8 cellular contexts compared by ENCODE assay signal in the genomic region with DNA sequence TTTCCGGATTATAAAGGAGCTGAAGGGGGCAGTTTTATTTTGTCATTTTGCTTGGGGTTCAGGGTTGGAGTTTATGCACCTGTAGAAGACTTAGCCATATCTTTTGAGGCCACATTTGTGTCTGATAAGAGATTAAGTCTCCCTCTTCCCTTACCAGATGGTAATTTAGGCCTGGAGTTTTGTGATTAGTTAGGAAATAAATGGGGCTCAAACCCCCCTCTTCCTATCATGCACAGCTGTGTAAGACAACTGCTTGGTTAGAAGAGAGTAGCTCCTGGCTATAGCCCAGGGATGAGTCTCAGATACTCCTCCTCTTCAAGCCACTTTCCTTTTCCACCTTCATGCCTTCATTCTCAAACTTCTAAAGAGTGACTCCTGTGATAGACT. TPM values are rescaled to one million over a fixed set of nuclear protein-coding genes. Genes with fewer than 3 reads are reported as not detected.
DNase-seq lines count a peak whose midpoint lies in the region; ATAC-seq and TF ChIP-seq lines count a peak whose summit lies in the region.

No MANE protein-coding gene starts in this region.

- H3K27ac Mint-ChIP-seq in nephron progenitor cell, result no peak overlapping the region

- H3K4me1 ChIP-seq in effector memory CD4-positive, alpha-beta T cell (ENCODE audit: control insufficient read depth, insufficient read depth, low read length, poor library complexity, severe bottlenecking), result peaks cover 6% of the 10 kb centered on the region

- peaks cover 25% of the 10 kb centered on the region for H3K4me1 Mint-ChIP-seq in nephron progenitor cell

- TF ChIP-seq CTCF in C4-2B (conservative IDR thresholded peaks at IDR 0.05) (no peak), nephron progenitor cell (IDR thresholded peaks at IDR 0.05) (no peak)

- H3K4me3 Mint-ChIP-seq in nephron progenitor cell, result peak overlapping the region; percentile 80

- no peaks in the 10 kb centered on the region for H3K27me3 ChIP-seq in MG63
- H3K27me3 ChIP-seq in effector memory CD4-positive, alpha-beta T cell (replicated peaks; ENCODE audit: control insufficient read depth, insufficient read depth, low read length, poor library complexity, severe bottlenecking), result no peaks in the 10 kb centered on the region

- H3K27me3 Mint-ChIP-seq in nephron progenitor cell (ENCODE audit: low read depth, poor library complexity), result peaks cover 34% of the 10 kb centered on the region

- ATAC-seq in HG02610 (IDR thresholded peaks at IDR 0.05; ENCODE audit: unreplicated experiment) (no peak), GM18502 (IDR thresholded peaks at IDR 0.05; ENCODE audit: poor library complexity, unreplicated experiment) (no peak), GM21717 (IDR thresholded peaks at IDR 0.05; ENCODE audit: unreplicated experiment) (no peak)

- peak overlapping the region; percentile 92 for H3K27ac ChIP-seq in C4-2B
- H3K27ac ChIP-seq in effector memory CD4-positive, alpha-beta T cell (ENCODE audit: insufficient read depth, low read length, poor library complexity, severe bottlenecking), result peak overlapping the region; percentile 83

- peaks cover 7% of the 10 kb centered on the region for H3K36me3 Mint-ChIP-seq in nephron progenitor cell (ENCODE audit: low read depth)

- H3K9me3 Mint-ChIP-seq in nephron progenitor cell, result peaks cover 22% of the 10 kb centered on the region

- no peaks in the 10 kb centered on the region for H3K9me3 ChIP-seq in MG63
- H3K9me3 ChIP-seq in effector memory CD4-positive, alpha-beta T cell (ENCODE audit: control insufficient read depth, low read length), result no peaks in the 10 kb centered on the region

- H3K4me3 ChIP-seq in MG63, result peak overlapping the region; percentile 95
- H3K4me3 ChIP-seq in effector memory CD4-positive, alpha-beta T cell (ENCODE audit: insufficient read depth, low read depth, low read length, poor library complexity, severe bottlenecking), result peak overlapping the region; percentile 83

- no peaks in the 10 kb centered on the region for H3K36me3 ChIP-seq in MG63
- no peaks in the 10 kb centered on the region for H3K36me3 ChIP-seq in effector memory CD4-positive, alpha-beta T cell (ENCODE audit: control insufficient read depth, insufficient read depth, low read length)

- no peak for DNase-seq in MG63
- no peak for DNase-seq in effector memory CD4-positive, alpha-beta T cell
- no peak for DNase-seq in nephron progenitor cell
- no peak for DNase-seq in NCI-H1436 (lab: John Stamatoyannopoulos, UW)

RNA-seq across cellular contexts. Expression of a gene that starts 0.8 kb away (rescaled TPM):
- 4.4 and 4.9 TPM in 2 replicates for total RNA-seq in MG63 (2014; rRNA removed; shearing (Covaris generic); ENCODE audit: low replicate concordance)
